In genomic region chr14:93332032-93332852, GRCh38 we compare ENCODE assay signal across 8 cellular contexts. TPM values are rescaled to one million over a fixed set of nuclear protein-coding genes. Genes with fewer than 3 reads are reported as not detected.
DNase-seq lines count a peak whose midpoint lies in the region; ATAC-seq and TF ChIP-seq lines count a peak whose summit lies in the region.

No MANE protein-coding gene starts in this region.

- no peaks in the 10 kb centered on the region for H3K27me3 ChIP-seq in HL-60 (ENCODE audit: insufficient read depth, poor library complexity, severe bottlenecking)

- DNase-seq in GDM1 (lab: John Stamatoyannopoulos, UW) (peak; percentile 40), HL-60 (ENCODE audit: low read depth in 1 of 2, low spot score in 1 of 2) (peak; percentile 27 to 49), T1000 (lab: John Stamatoyannopoulos, UW) (peak; percentile 26), dermis microvascular lymphatic vessel endothelial cell (ENCODE audit: low read depth in 2 of 2) (peak; percentile 23 to 85), lower leg skin (ENCODE audit: low spot score in 2 of 2) (peak; percentile 19 to 88), cortex of kidney (lab: John Stamatoyannopoulos, UW) (no peak)
- DNase-seq in stimulated activated CD8-positive, alpha-beta memory T cell treated with anti-CD3 and anti-CD28 coated beads, Interleukin-12 subunit alpha, Interleukin-12 subunit beta, amount 100 ng/mL, for 24 hours (ENCODE audit: extremely low read depth) = peak; percentile 11

- TF ChIP-seq CTCF in HL-60 (IDR thresholded peaks at IDR 0.05; ENCODE audit: insufficient read depth, low read length) = no peak
- no peak for TF ChIP-seq CTCF in lower leg skin (IDR thresholded peaks at IDR 0.05)

- peak; percentile 50 for ATAC-seq in GM21367 (IDR thresholded peaks at IDR 0.05; ENCODE audit: unreplicated experiment)

- H3K4me3 ChIP-seq in HL-60 (replicated peaks; ENCODE audit: insufficient read depth, low read length) (peak overlapping the region; percentile 89), lower leg skin (ENCODE audit: low read depth, poor library complexity, severe bottlenecking) (peak overlapping the region; percentile 79)

- peak overlapping the region; percentile 72 for H3K27ac ChIP-seq in HL-60 (replicated peaks)

- TF ChIP-seq POLR2A in lower leg skin (IDR thresholded peaks at IDR 0.05) = no peak

- 0% methylated on average over 20 to 48 of the region's 72 CpGs for WGBS in lower leg skin, 2 donors

- intact Hi-C loops in lower leg skin (cut with DNase I; ENCODE audit: low total_unique reads) = no loop called here

RNA-seq across cellular contexts. Expression of gene BTBD7, which starts 0.6 kb away (rescaled TPM):
- total RNA-seq in dermis microvascular lymphatic vessel endothelial cell (18.1 and 26.4 TPM in 2 replicates), lower leg skin (100 to 1,000 TPM in 1 of 4 donors, 10 to 100 TPM in 3; 19.7 to 114 (median 25.7) TPM)

RNA-seq across cellular contexts. Expression of gene COX8C, which starts 14.7 kb away (rescaled TPM):
- total RNA-seq in dermis microvascular lymphatic vessel endothelial cell (not detected in 2 replicates), lower leg skin (not detected)
